In genomic region chr6:75524322-75524972, GRCh38 we compare ENCODE assay signal across 9 cellular contexts. TPM values are rescaled to one million over a fixed set of nuclear protein-coding genes. Genes with fewer than 3 reads are reported as not detected.
DNase-seq lines count a peak whose midpoint lies in the region; ATAC-seq and TF ChIP-seq lines count a peak whose summit lies in the region.
"Had no signal": no experiment of that assay in that cellular context is flagged by ENCODE, and none has a peak within 500 bp of the region (broad histone marks: within the 10 kb centered on the region; RNA-seq: fewer than 3 reads in every experiment).

No MANE protein-coding gene starts in this region.

- no peak overlapping the region for H3K4me3 ChIP-seq in mucosa of descending colon

- ATAC-seq in mucosa of descending colon = peak; percentile 78

- no peaks in the 10 kb centered on the region for H3K27me3 Mint-ChIP-seq in chondrocyte (ENCODE audit: low read depth)
- H3K27me3 Mint-ChIP-seq in nephron progenitor cell (ENCODE audit: low read depth, poor library complexity) = peaks cover 8% of the 10 kb centered on the region

- TF ChIP-seq CTCF in chondrocyte (IDR thresholded peaks at IDR 0.05) (no peak), mucosa of descending colon (IDR thresholded peaks at IDR 0.05) (no peak), nephron progenitor cell (IDR thresholded peaks at IDR 0.05) (no peak)

- H3K9me3 Mint-ChIP-seq in chondrocyte (ENCODE audit: low read depth) (no peaks in the 10 kb centered on the region), nephron progenitor cell (peaks cover 3% of the 10 kb centered on the region)

- H3K36me3 ChIP-seq in mucosa of descending colon (ENCODE audit: low read depth) = no peaks in the 10 kb centered on the region

- H3K27ac Mint-ChIP-seq in chondrocyte (ENCODE audit: unreplicated experiment) (peak overlapping the region; percentile 75), nephron progenitor cell (no peak overlapping the region)

- H3K36me3 Mint-ChIP-seq in chondrocyte (ENCODE audit: low read depth) (no peaks in the 10 kb centered on the region), nephron progenitor cell (ENCODE audit: low read depth) (no peaks in the 10 kb centered on the region)

- H3K4me3 Mint-ChIP-seq in chondrocyte (ENCODE audit: unreplicated experiment) (peak overlapping the region; percentile 35), nephron progenitor cell (no peak overlapping the region)

- H3K4me1 Mint-ChIP-seq in chondrocyte (ENCODE audit: low read depth) (peaks cover 16% of the 10 kb centered on the region), nephron progenitor cell (no peaks in the 10 kb centered on the region)

- DNase-seq in AG08395 (ENCODE audit: low spot score) (peak; percentile 62), HuH-7 (ENCODE audit: low spot score) (peak; percentile 47), chondrocyte (ENCODE audit: low spot score) (no peak), mucosa of descending colon (peak in 1 of 3 donors; percentile 48), NCI-H2029 treated with DMSO at 0.1 percent for 48 hours (lab: John Stamatoyannopoulos, UW) (no peak), NCI-H1436 (lab: John Stamatoyannopoulos, UW) (no peak), nephron progenitor cell (no peak)
- DNase-seq in central memory CD4-positive, alpha-beta T cell = no peak
- DNase-seq: activated T-cell treated with anti-CD3 and anti-CD28 coated beads for 4 hours had no signal

- no peaks in the 10 kb centered on the region for H3K9me3 ChIP-seq in mucosa of descending colon

- intact Hi-C loops in mucosa of descending colon (cut with DNase I, micrococcal nuclease) = loop anchor here in 1 of 2 donors (10.0 kb wide), 1 partner anchor 260 kb away; no protein-coding TSS in a partner anchor

- peaks cover 10% of the 10 kb centered on the region for H3K4me1 ChIP-seq in mucosa of descending colon (ENCODE audit: low read depth)

RNA-seq across cellular contexts. Expression of gene FILIP1, which starts 30.8 kb away (rescaled TPM):
- total RNA-seq in chondrocyte (0.51 to 7.1 TPM (median 7.0 TPM) in 3 replicates), mucosa of descending colon (10 to 100 TPM in 1 of 3 donors, 1 to 10 TPM in 2; 1.0 to 49.8 (median 3.6) TPM)

Comparison
In these comparisons a context has a peak if more than half of its experiments do, and no peak if none do; other contexts are left out.
1. DNase-seq: peak in AG08395 (single experiment) and HuH-7 (single experiment); none in chondrocyte (single experiment), central memory CD4-positive, alpha-beta T cell (single experiment), NCI-H2029 treated with DMSO at 0.1 percent for 48 hours (single experiment), NCI-H1436 (single experiment) and nephron progenitor cell (single experiment).